In the genomic region with DNA sequence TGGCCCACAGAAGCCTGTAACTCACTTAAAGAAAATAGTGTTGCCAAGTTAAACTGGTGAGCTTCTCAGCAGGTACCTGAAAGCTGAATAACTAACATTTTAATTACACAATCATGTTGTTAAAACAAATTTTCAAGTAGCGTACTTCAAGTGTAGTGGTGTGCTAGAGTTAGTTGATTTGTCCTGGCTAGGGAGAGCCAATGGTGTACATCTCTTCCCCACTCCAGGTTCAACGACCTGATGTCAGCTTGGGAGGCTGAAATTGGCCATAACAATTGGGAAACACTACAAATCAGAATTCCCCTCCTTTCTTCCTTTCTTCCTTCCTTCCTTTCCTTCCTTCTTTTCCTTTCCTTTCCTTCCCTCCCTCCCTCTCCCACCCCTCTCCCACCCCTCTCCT, we compare ENCODE assay signal across 29 cellular contexts.
"Had no signal": no experiment of that assay in that cellular context is flagged by ENCODE, and none has a peak within 500 bp of the region (broad histone marks: within the 10 kb centered on the region; RNA-seq: fewer than 3 reads in every experiment).

No MANE protein-coding gene starts in this region.

- H3K4me3 ChIP-seq: SJCRH30, SK-N-MC had no signal

- H3K27me3 ChIP-seq: brain microvascular endothelial cell, SJCRH30 had no signal

- H3K36me3 ChIP-seq: brain microvascular endothelial cell, SJCRH30 had no signal

- DNase-seq: activated CD4-positive, alpha-beta T cell treated with anti-CD3 and anti-CD28 coated beads, Interleukin-2, amount 10 ng/mL, durations not matched to agents 24 days and 14 days; activated CD4-positive, alpha-beta T cell treated with anti-CD3 and anti-CD28 coated beads, Interleukin-2, amount 50 U/mL, for 4 hours; activated CD8-positive, alpha-beta T cell treated with anti-CD3 and anti-CD28 coated beads for 36 hours; activated effector memory CD4-positive, alpha-beta T cell treated with anti-CD3 and anti-CD28 coated beads, Interleukin-2, amount 50 U/mL, for 16 hours; activated naive CD4-positive, alpha-beta T cell; activated naive CD4-positive, alpha-beta T cell treated with anti-CD3 and anti-CD28 coated beads, Interleukin-2, amount 50 U/mL, for 16 hours; activated naive CD8-positive, alpha-beta T cell treated with anti-CD3 and anti-CD28 coated beads for 36 hours; activated T-cell treated with anti-CD3 and anti-CD28 coated beads, Interleukin-2, amount 50 U/mL, for 1 hour; activated T-cell treated with anti-CD3 and anti-CD28 coated beads, Interleukin-2, amount 50 U/mL, for 72 hours; amniotic stem cell; aorta; brain microvascular endothelial cell; Karpas-422; KBM-7; NCI-H1105; NCI-H1417 treated with DMSO at 0.1 percent for 48 hours; NCI-H1694; NCI-H2029; NCI-H2107; NCI-H446; NCI-H510A treated with DMSO at 0.1 percent for 48 hours; NCI-H526 treated with DMSO at 0.1 percent for 48 hours; NCI-H774; SHP77; SJCRH30; T1000 had no signal

- H3K27ac ChIP-seq: brain microvascular endothelial cell, SJCRH30, SK-N-MC had no signal

- H3K4me1 ChIP-seq: SJCRH30 had no signal

- H3K9me3 ChIP-seq: SJCRH30 had no signal

- ATAC-seq: activated CD8-positive, alpha-beta T cell treated with anti-CD3 and anti-CD28 coated beads for 36 hours; activated T-cell treated with anti-CD3 and anti-CD28 coated beads, Interleukin-2, amount 50 U/mL, for 72 hours; activated T-helper 17 cell treated with anti-CD3 and anti-CD28 coated beads, Interleukin-2, amount 50 U/mL, for 72 hours; Panc1 had no signal
